1 cellular context compared by ENCODE assay signal in genomic region chr10:79335470-79336235, GRCh38.
TF ChIP-seq lines count a peak whose summit lies in the region.

No MANE protein-coding gene starts in this region.

TF ChIP-seq in GM23338, 12 proteins besides CTCF, POLR2A, EP300 and RAD21 (continued from another document):
- no peak for TF ChIP-seq ZNF462 (CRISPR knock-in tag; IDR thresholded peaks at IDR 0.05)
- TF ChIP-seq POLR2AphosphoS5 (IDR thresholded peaks at IDR 0.05; ENCODE audit: low read depth): no peak
- no peak for TF ChIP-seq NANOG (IDR thresholded peaks at IDR 0.05; ENCODE audit: borderline replicate concordance)
- TF ChIP-seq REST (IDR thresholded peaks at IDR 0.05; ENCODE audit: unreplicated experiment): no peak
- TF ChIP-seq ETS1 (IDR thresholded peaks at IDR 0.05): no peak
- no peak for TF ChIP-seq CREB1 (CRISPR knock-in tag; IDR thresholded peaks at IDR 0.05; ENCODE audit: low read depth)
- no peak for TF ChIP-seq EZH2 (IDR thresholded peaks at IDR 0.05; ENCODE audit: low read depth, unreplicated experiment)
